ENCODE assay signal across 1 cellular context in the genomic region with DNA sequence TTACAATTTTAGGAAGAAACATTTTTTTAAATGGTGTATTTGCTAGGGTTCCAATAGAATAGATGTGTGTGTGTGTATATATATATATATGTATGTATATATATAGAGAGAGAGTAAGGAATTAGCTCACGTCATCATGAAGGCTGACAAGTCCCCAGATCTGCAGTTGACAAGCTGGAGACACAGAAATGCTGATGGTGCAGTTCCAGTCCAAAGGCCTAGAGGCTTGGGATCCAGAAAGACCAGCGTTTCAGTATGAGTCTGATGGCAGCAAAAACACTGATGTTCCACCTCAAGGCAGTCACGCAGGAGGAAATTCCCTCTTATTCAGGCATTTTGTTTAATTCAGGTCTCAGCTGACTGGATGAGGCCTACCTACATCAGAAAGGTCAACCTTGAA.
TF ChIP-seq lines count a peak whose summit lies in the region.

No MANE protein-coding gene starts in this region.

TF ChIP-seq in K562, 482 proteins besides CTCF, POLR2A, EP300 and RAD21 (continued from another document):
- TF ChIP-seq UBTF (IDR thresholded peaks at IDR 0.05; ENCODE audit: borderline replicate concordance in 1 of 2, low read depth in 2 of 2, low read length in 2 of 2) (no peak), SETDB1 (IDR thresholded peaks at IDR 0.05; ENCODE audit: low read length) (no peak), MAFG (tag; conservative IDR thresholded peaks at IDR 0.05) (no peak; the same call in 1 of the 2 replicates), ZNF431 (CRISPR knock-in tag; IDR thresholded peaks at IDR 0.05) (no peak), HNRNPH1 (optimal IDR thresholded peaks at IDR 0.05; ENCODE audit: low read depth, low read length) (no peak), NRF1 (conservative IDR thresholded peaks at IDR 0.05 in 1 of 2, IDR thresholded peaks at IDR 0.05 in 1 of 2) (no peak), ZNF316 (IDR thresholded peaks at IDR 0.05) (peak; percentile 61), MAFK (IDR thresholded peaks at IDR 0.05; ENCODE audit: low read length) (peak; percentile 39; the same call in 1 of the 2 replicates), RCOR1 (IDR thresholded peaks at IDR 0.05; ENCODE audit: borderline replicate concordance in 1 of 2, low read depth in 2 of 2, low read length in 2 of 2) (no peak), POLR2G (IDR thresholded peaks at IDR 0.05; ENCODE audit: low read depth, low read length) (no peak), POU5F1 (IDR thresholded peaks at IDR 0.05; ENCODE audit: borderline replicate concordance, low read depth, low read length, partially characterized antibody) (no peak), ZBTB43 (CRISPR knock-in tag; IDR thresholded peaks at IDR 0.05) (no peak), C11orf30 (IDR thresholded peaks at IDR 0.05; ENCODE audit: low read depth) (peak; percentile 53), ZNF217 (CRISPR knock-in tag; IDR thresholded peaks at IDR 0.05) (no peak)
- TF ChIP-seq, protein P1, sequence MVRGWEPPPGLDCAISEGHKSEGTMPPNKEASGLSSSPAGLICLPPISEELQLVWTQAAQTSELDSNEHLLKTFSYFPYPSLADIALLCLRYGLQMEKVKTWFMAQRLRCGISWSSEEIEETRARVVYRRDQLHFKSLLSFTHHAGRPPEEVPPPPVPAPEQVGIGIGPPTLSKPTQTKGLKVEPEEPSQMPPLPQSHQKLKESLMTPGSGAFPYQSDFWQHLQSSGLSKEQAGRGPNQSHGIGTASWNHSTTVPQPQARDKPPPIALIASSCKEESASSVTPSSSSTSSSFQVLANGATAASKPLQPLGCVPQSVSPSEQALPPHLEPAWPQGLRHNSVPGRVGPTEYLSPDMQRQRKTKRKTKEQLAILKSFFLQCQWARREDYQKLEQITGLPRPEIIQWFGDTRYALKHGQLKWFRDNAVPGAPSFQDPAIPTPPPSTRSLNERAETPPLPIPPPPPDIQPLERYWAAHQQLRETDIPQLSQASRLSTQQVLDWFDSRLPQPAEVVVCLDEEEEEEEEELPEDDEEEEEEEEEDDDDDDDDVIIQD (CRISPR knock-in tag; IDR thresholded peaks at IDR 0.05) = no peak
- TF ChIP-seq, protein P2, sequence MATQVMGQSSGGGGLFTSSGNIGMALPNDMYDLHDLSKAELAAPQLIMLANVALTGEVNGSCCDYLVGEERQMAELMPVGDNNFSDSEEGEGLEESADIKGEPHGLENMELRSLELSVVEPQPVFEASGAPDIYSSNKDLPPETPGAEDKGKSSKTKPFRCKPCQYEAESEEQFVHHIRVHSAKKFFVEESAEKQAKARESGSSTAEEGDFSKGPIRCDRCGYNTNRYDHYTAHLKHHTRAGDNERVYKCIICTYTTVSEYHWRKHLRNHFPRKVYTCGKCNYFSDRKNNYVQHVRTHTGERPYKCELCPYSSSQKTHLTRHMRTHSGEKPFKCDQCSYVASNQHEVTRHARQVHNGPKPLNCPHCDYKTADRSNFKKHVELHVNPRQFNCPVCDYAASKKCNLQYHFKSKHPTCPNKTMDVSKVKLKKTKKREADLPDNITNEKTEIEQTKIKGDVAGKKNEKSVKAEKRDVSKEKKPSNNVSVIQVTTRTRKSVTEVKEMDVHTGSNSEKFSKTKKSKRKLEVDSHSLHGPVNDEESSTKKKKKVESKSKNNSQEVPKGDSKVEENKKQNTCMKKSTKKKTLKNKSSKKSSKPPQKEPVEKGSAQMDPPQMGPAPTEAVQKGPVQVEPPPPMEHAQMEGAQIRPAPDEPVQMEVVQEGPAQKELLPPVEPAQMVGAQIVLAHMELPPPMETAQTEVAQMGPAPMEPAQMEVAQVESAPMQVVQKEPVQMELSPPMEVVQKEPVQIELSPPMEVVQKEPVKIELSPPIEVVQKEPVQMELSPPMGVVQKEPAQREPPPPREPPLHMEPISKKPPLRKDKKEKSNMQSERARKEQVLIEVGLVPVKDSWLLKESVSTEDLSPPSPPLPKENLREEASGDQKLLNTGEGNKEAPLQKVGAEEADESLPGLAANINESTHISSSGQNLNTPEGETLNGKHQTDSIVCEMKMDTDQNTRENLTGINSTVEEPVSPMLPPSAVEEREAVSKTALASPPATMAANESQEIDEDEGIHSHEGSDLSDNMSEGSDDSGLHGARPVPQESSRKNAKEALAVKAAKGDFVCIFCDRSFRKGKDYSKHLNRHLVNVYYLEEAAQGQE (CRISPR knock-in tag; IDR thresholded peaks at IDR 0.05; ENCODE audit: low read depth) = no peak
